Comparison of ENCODE assay signal across 8 cellular contexts in genomic region chr13:19601749-19602725, GRCh38. TPM values are rescaled to one million over a fixed set of nuclear protein-coding genes. Genes with fewer than 3 reads are reported as not detected.
DNase-seq lines count a peak whose midpoint lies in the region; ATAC-seq, FAIRE-seq and TF ChIP-seq lines count a peak whose summit lies in the region.

No MANE protein-coding gene starts in this region.

- TF ChIP-seq CTCF in WERI-Rb-1 (IDR thresholded peaks at IDR 0.05; ENCODE audit: low read depth, low read length) (peak; percentile 46), endothelial cell of umbilical vein (IDR thresholded peaks at IDR 0.05; ENCODE audit: extremely low read depth in 1 of 2, insufficient read depth in 1 of 2, low read depth in 1 of 2, low read length in 2 of 2) (peak in 1 of 2 donors; percentile 39), upper lobe of left lung (IDR thresholded peaks at IDR 0.05) (peak in 3 of 6 experiments; percentile 13 to 53 (median 27))

- H3K4me2 ChIP-seq in endothelial cell of umbilical vein (ENCODE audit: insufficient read depth, low read length): peak overlapping the region; percentile 85

- intact Hi-C loops in endothelial cell of umbilical vein (cut with micrococcal nuclease): loop anchor here (1.0 kb wide), 1 partner anchor 32 kb away; no protein-coding TSS in a partner anchor

- H3K27me3 ChIP-seq in H7 (ENCODE audit: control insufficient read depth, insufficient read depth, low read length) (peaks cover 23% of the 10 kb centered on the region), WERI-Rb-1 (ENCODE audit: insufficient read depth, low read depth, severe bottlenecking) (no peaks in the 10 kb centered on the region), endothelial cell of umbilical vein (ENCODE audit: control insufficient read depth in 2 of 2, insufficient read depth in 2 of 2, low read length in 2 of 2) (no peaks in the 10 kb centered on the region), muscle layer of colon (ENCODE audit: control insufficient read depth in 1 of 2, insufficient read depth in 2 of 2, low read length in 2 of 2) (peaks cover 4 to 19% of the 10 kb centered on the region in 2 donors), upper lobe of left lung (peaks cover 0 to 13% (median 6%) of the 10 kb centered on the region in 4 donors)

- peak overlapping the region; percentile 96 for H2AFZ ChIP-seq in endothelial cell of umbilical vein (ENCODE audit: low read depth, low read length)

- FAIRE-seq in endothelial cell of umbilical vein (lab: Jason Lieb, UNC): no peak

- BruUV-seq in endothelial cell of umbilical vein (replicated peaks; lab: Mats Ljungman, UMichigan): no TSS peak

- peaks cover 10% of the 10 kb centered on the region for H3K4me1 ChIP-seq in endothelial cell of umbilical vein (ENCODE audit: control insufficient read depth, extremely low read depth, insufficient read depth, low read length)
- no peaks in the 10 kb centered on the region for H3K4me1 ChIP-seq in muscle layer of colon (ENCODE audit: insufficient read depth, low read length)
- H3K4me1 ChIP-seq in upper lobe of left lung: peaks cover 9 to 15% (median 12%) of the 10 kb centered on the region in 4 donors

- WGBS in upper lobe of left lung, 2 donors: 3 to 7% methylated on average over 12 to 63 of the region's 108 CpGs

- H3K36me3 ChIP-seq in H7 (replicated peaks; ENCODE audit: control insufficient read depth, insufficient read depth, low read length): no peaks in the 10 kb centered on the region
- peaks cover 40% of the 10 kb centered on the region for H3K36me3 ChIP-seq in WERI-Rb-1
- no peaks in the 10 kb centered on the region for H3K36me3 ChIP-seq in endothelial cell of umbilical vein (ENCODE audit: control insufficient read depth in 2 of 2, extremely low read depth in 1 of 2, insufficient read depth in 2 of 2, low read length in 2 of 2)
- H3K36me3 ChIP-seq in muscle layer of colon (ENCODE audit: insufficient read depth, low read length): no peaks in the 10 kb centered on the region
- H3K36me3 ChIP-seq in upper lobe of left lung: no peaks in the 10 kb centered on the region

- POLR2A ChIA-PET in endothelial cell of umbilical vein (lab: Charles Lee): no interaction called here

- DNase-seq in SIG-M5 treated with dmso at 0.1 percent for 504 hours (lab: John Stamatoyannopoulos, UW; ENCODE audit: unreplicated experiment) (peak; percentile 41), SIG-M5 (lab: John Stamatoyannopoulos, UW) (no peak), H7 (peak; percentile 90), LoVo (ENCODE audit: low spot score) (peak; percentile 75), WERI-Rb-1 (peak; percentile 78), endothelial cell of umbilical vein (ENCODE audit: low read depth, low spot score) (peak; percentile 52), upper lobe of left lung (peak; percentile 23 to 90)

- dilution Hi-C loops in endothelial cell of umbilical vein (cut with MboI; ENCODE audit: extremely low pct_ligation_motif_present, low sequenced_read_pairs): no loop called here

- no peaks in the 10 kb centered on the region for H4K20me1 ChIP-seq in endothelial cell of umbilical vein (replicated peaks; ENCODE audit: control insufficient read depth, extremely low read depth, insufficient read depth, low read length)

- TF ChIP-seq POLR2A in endothelial cell of umbilical vein (IDR thresholded peaks at IDR 0.05; ENCODE audit: low read depth, low read length) (no peak), upper lobe of left lung (IDR thresholded peaks at IDR 0.05) (no peak)

- CTCF ChIA-PET in endothelial cell of umbilical vein (lab: Charles Lee): interaction anchor here (0.8 to 2.3 kb wide), 6 partner anchors 9 to 216 kb away, joined by 3 to 11 read pairs (median 6); no protein-coding TSS in a partner anchor

- H3K79me2 ChIP-seq in endothelial cell of umbilical vein (ENCODE audit: control insufficient read depth, insufficient read depth, low read length): peaks cover 2% of the 10 kb centered on the region

- no peaks in the 10 kb centered on the region for H3K9me1 ChIP-seq in endothelial cell of umbilical vein (replicated peaks; ENCODE audit: control insufficient read depth, extremely low read depth, insufficient read depth, low read length)

- H3K27ac ChIP-seq in WERI-Rb-1 (peak overlapping the region; percentile 66), endothelial cell of umbilical vein (ENCODE audit: insufficient read depth, low read depth, low read length) (peak overlapping the region; percentile 29), muscle layer of colon (ENCODE audit: low read depth, low read length) (no peak overlapping the region), upper lobe of left lung (no peak overlapping the region)

- peak; percentile 64 to 89 for ATAC-seq in upper lobe of left lung (ENCODE audit: low FRiP score in 2 of 2)

- H3K9ac ChIP-seq in endothelial cell of umbilical vein (replicated peaks; ENCODE audit: extremely low read depth, insufficient read depth, low read length): peak overlapping the region; percentile 47
- H3K9ac ChIP-seq in muscle layer of colon (ENCODE audit: low read length): no peak overlapping the region

- peaks cover 12% of the 10 kb centered on the region for H3K9me3 ChIP-seq in WERI-Rb-1 (ENCODE audit: severe bottlenecking)
- H3K9me3 ChIP-seq in endothelial cell of umbilical vein (replicated peaks; ENCODE audit: control insufficient read depth, insufficient read depth, low read length): no peaks in the 10 kb centered on the region
- H3K9me3 ChIP-seq in muscle layer of colon (ENCODE audit: low read length): no peaks in the 10 kb centered on the region
- H3K9me3 ChIP-seq in upper lobe of left lung: no peaks in the 10 kb centered on the region

- no peak for TF ChIP-seq EP300 in upper lobe of left lung (IDR thresholded peaks at IDR 0.05)

- peak overlapping the region; percentile 49 for H3K4me3 ChIP-seq in H7 (ENCODE audit: insufficient read depth, low read depth, low read length)
- peak overlapping the region; percentile 50 for H3K4me3 ChIP-seq in WERI-Rb-1 (ENCODE audit: low read depth, low read length)
- peak overlapping the region; percentile 46 to 68 (median 63) for H3K4me3 ChIP-seq in endothelial cell of umbilical vein (replicated peaks in 1 of 3; ENCODE audit: insufficient read depth in 1 of 3, low read depth in 1 of 3, low read length in 3 of 3)
- peak overlapping the region; percentile 20 to 45 for H3K4me3 ChIP-seq in muscle layer of colon (ENCODE audit: low read depth in 1 of 2, low read length in 2 of 2)
- H3K4me3 ChIP-seq in upper lobe of left lung: peak overlapping the region; percentile 45 to 63 (median 54)

TF ChIP-seq in endothelial cell of umbilical vein, 7 proteins besides CTCF, POLR2A, EP300 and RAD21:
- TF ChIP-seq JUN (IDR thresholded peaks at IDR 0.05; ENCODE audit: borderline replicate concordance, insufficient read depth, insufficient read length, low read depth) (no peak), FOS (IDR thresholded peaks at IDR 0.05; ENCODE audit: borderline replicate concordance, insufficient read depth, low read length) (no peak), MYC (IDR thresholded peaks at IDR 0.05; ENCODE audit: low read depth, low read length) (no peak), POLR2AphosphoS5 (IDR thresholded peaks at IDR 0.05; ENCODE audit: insufficient read depth, low read depth, low read length) (no peak), GATA2 (IDR thresholded peaks at IDR 0.05; ENCODE audit: insufficient read depth, insufficient read length, low read depth, low read length) (no peak), EZH2 (IDR thresholded peaks at IDR 0.05; ENCODE audit: borderline replicate concordance, low read depth, low read length, severe bottlenecking) (no peak), MAX (IDR thresholded peaks at IDR 0.05; ENCODE audit: insufficient read depth, insufficient read length) (no peak)

RNA-seq across cellular contexts. Expression of gene MPHOSPH8, which starts 31.4 kb away (rescaled TPM):
- 5.2 and 6.0 TPM in 2 replicates for total RNA-seq in H7 (2014; rRNA removed; shearing (Covaris generic))
- 27.5 and 31.5 TPM in 2 replicates for total RNA-seq in endothelial cell of umbilical vein
- 15.7 and 16.2 TPM in 2 replicates for polyA plus RNA-seq in endothelial cell of umbilical vein
- 12.5 and 13.5 TPM in 2 replicates for polyA plus RNA-seq in endothelial cell of umbilical vein (2011; cell fraction: cytosol; rRNA removed)
- 27.9 and 32.5 TPM in 2 replicates for polyA plus RNA-seq in endothelial cell of umbilical vein (2011; cell fraction: nucleus; rRNA removed)
- 28.5 and 31.2 TPM in 2 replicates for polyA plus RNA-seq in endothelial cell of umbilical vein (2012)
- polyA minus RNA-seq in endothelial cell of umbilical vein: 10.0 and 10.7 TPM in 2 replicates
- 7.8 TPM for polyA minus RNA-seq in endothelial cell of umbilical vein (2011; cell fraction: cytosol; rRNA and poly(A)+ RNA removed)
- polyA minus RNA-seq in endothelial cell of umbilical vein (2011; cell fraction: nucleus; rRNA and poly(A)+ RNA removed): 10.4 and 11.8 TPM in 2 replicates
- total RNA-seq in upper lobe of left lung: 10 to 100 TPM; 24.0 to 81.7 (median 35.3) TPM

RNA-seq across cellular contexts. Expression of gene TPTE2, which starts 40.7 kb away (rescaled TPM):
- not detected in 2 replicates for total RNA-seq in H7 (2014; rRNA removed; shearing (Covaris generic))
- total RNA-seq in endothelial cell of umbilical vein (not detected in 2 replicates), upper lobe of left lung (not detected)
- polyA plus RNA-seq in endothelial cell of umbilical vein: not detected in 2 replicates
- not detected in 2 replicates for polyA plus RNA-seq in endothelial cell of umbilical vein (2011; cell fraction: cytosol; rRNA removed)
- 0.12 TPM in 1 of 2 replicates, not detected in the other for polyA plus RNA-seq in endothelial cell of umbilical vein (2011; cell fraction: nucleus; rRNA removed)
- not detected in 2 replicates for polyA plus RNA-seq in endothelial cell of umbilical vein (2012)
- polyA minus RNA-seq in endothelial cell of umbilical vein: 0.39 TPM in 1 of 2 replicates, not detected in the other
- not detected for polyA minus RNA-seq in endothelial cell of umbilical vein (2011; cell fraction: cytosol; rRNA and poly(A)+ RNA removed)
- polyA minus RNA-seq in endothelial cell of umbilical vein (2011; cell fraction: nucleus; rRNA and poly(A)+ RNA removed): not detected in 2 replicates

Comparison
In these comparisons a context has a peak if more than half of its experiments do, and no peak if none do; other contexts are left out.
1. H3K27ac ChIP-seq: peak in WERI-Rb-1 (single experiment) and endothelial cell of umbilical vein (single experiment); none in muscle layer of colon (single experiment) and upper lobe of left lung (0 of 4).
2. Peak in every context shown above with its lines, with median percentiles within 50 percentile points of each other: H3K4me3 ChIP-seq.